Comparison of ENCODE assay signal across 18 cellular contexts in genomic region chr2:7766302-7766701, GRCh38.
DNase-seq lines count a peak whose midpoint lies in the region; ATAC-seq and TF ChIP-seq lines count a peak whose summit lies in the region.
"Had no signal": no experiment of that assay in that cellular context is flagged by ENCODE, and none has a peak within 500 bp of the region (broad histone marks: within the 10 kb centered on the region; RNA-seq: fewer than 3 reads in every experiment).

No MANE protein-coding gene starts in this region.

- H3K4me2 ChIP-seq in osteoblast (ENCODE audit: insufficient read depth, low read length) = no peak overlapping the region
- H3K4me2 ChIP-seq: BLaER1 treated with 17β-estradiol and CSF1 and Interleukin-3, amounts not matched to agents 10 nM and 100 nM; GM23338 had no signal

- no peak for TF ChIP-seq POLR2A in suprapubic skin (IDR thresholded peaks at IDR 0.05)

- DNase-seq in activated CD4-positive, alpha-beta T cell treated with anti-CD3 and anti-CD28 coated beads for 36 hours = peak; percentile 34
- DNase-seq in activated CD4-positive, alpha-beta T cell treated with anti-CD3 and anti-CD28 coated beads for 4 hours = no peak
- peak; percentile 15 for DNase-seq in stimulated activated CD4-positive, alpha-beta T cell treated with anti-CD3 and anti-CD28 coated beads, Interleukin-15, amount 100 ng/mL, for 24 hours
- DNase-seq in stimulated activated CD4-positive, alpha-beta T cell treated with anti-CD3 and anti-CD28 coated beads, Interleukin-12 subunit alpha, Interleukin-12 subunit beta, amount 100 ng/mL, for 4 hours = no peak
- DNase-seq in osteoblast (ENCODE audit: insufficient read length, low spot score, missing footprints) = no peak
- no peak for DNase-seq in BE2C
- DNase-seq in suprapubic skin (ENCODE audit: low spot score in 2 of 2) = no peak
- DNase-seq: DND-41, NCI-H1105, NCI-H1694, NCI-H226, NCI-H526 had no signal

- no peak overlapping the region for H3K4me3 Mint-ChIP-seq in activated CD4-positive, alpha-beta T cell treated with anti-CD3 and anti-CD28 coated beads for 36 hours
- H3K4me3 Mint-ChIP-seq: GM23338, IgD-negative memory B cell had no signal

- H3K9me3 ChIP-seq in osteoblast (ENCODE audit: low read depth, low read length) = no peaks in the 10 kb centered on the region
- peaks cover 0 to 14% of the 10 kb centered on the region in 2 donors for H3K9me3 ChIP-seq in stomach smooth muscle (ENCODE audit: control insufficient read depth in 2 of 2, low read length in 2 of 2)
- peaks cover 2% of the 10 kb centered on the region; the same call in 1 of the 2 replicates for H3K9me3 ChIP-seq in BE2C
- no peaks in the 10 kb centered on the region for H3K9me3 ChIP-seq in suprapubic skin

- H3K27me3 ChIP-seq in osteoblast (ENCODE audit: insufficient read depth, low read length) (no peaks in the 10 kb centered on the region), stomach smooth muscle (ENCODE audit: control insufficient read depth in 1 of 2, insufficient read depth in 2 of 2, low read length in 2 of 2) (no peaks in the 10 kb centered on the region), BE2C (no peaks in the 10 kb centered on the region), suprapubic skin (no peaks in the 10 kb centered on the region)
- H3K27me3 ChIP-seq: BLaER1 treated with 17β-estradiol and CSF1 and Interleukin-3, amounts not matched to agents 10 nM and 100 nM had no signal

- H3K9me3 Mint-ChIP-seq in activated CD4-positive, alpha-beta T cell treated with anti-CD3 and anti-CD28 coated beads for 36 hours (ENCODE audit: low read depth) = peaks cover 20% of the 10 kb centered on the region

- peak; percentile 58 for ATAC-seq in activated CD4-positive, alpha-beta T cell treated with anti-CD3 and anti-CD28 coated beads for 36 hours
- ATAC-seq: GM23338, HCT116 had no signal

- no peak overlapping the region for H3K27ac Mint-ChIP-seq in activated CD4-positive, alpha-beta T cell treated with anti-CD3 and anti-CD28 coated beads for 36 hours
- H3K27ac Mint-ChIP-seq: GM23338, IgD-negative memory B cell had no signal

- H4K20me1 ChIP-seq in osteoblast (ENCODE audit: insufficient read depth, low read length) = no peaks in the 10 kb centered on the region
- H4K20me1 ChIP-seq: BLaER1 treated with 17β-estradiol and CSF1 and Interleukin-3, amounts not matched to agents 10 nM and 100 nM had no signal

- H3K36me3 ChIP-seq in osteoblast (ENCODE audit: insufficient read depth, low read length) = no peaks in the 10 kb centered on the region
- H3K36me3 ChIP-seq in stomach smooth muscle (ENCODE audit: control insufficient read depth in 2 of 2, insufficient read depth in 2 of 2, low read length in 2 of 2) = no peaks in the 10 kb centered on the region
- no peaks in the 10 kb centered on the region; the same call in 1 of the 2 replicates for H3K36me3 ChIP-seq in BE2C
- no peaks in the 10 kb centered on the region for H3K36me3 ChIP-seq in suprapubic skin

- peaks cover 19% of the 10 kb centered on the region for H3K36me3 Mint-ChIP-seq in activated CD4-positive, alpha-beta T cell treated with anti-CD3 and anti-CD28 coated beads for 36 hours (ENCODE audit: low read depth)
- H3K36me3 Mint-ChIP-seq: IgD-negative memory B cell had no signal

- POLR2A ChIA-PET in activated CD4-positive, alpha-beta T cell treated with anti-CD3 and anti-CD28 coated beads for 36 hours (lab: Charles Lee) = no interaction called here

- no peak for TF ChIP-seq EP300 in suprapubic skin (IDR thresholded peaks at IDR 0.05)

- no peak overlapping the region for H3K4me3 ChIP-seq in osteoblast (ENCODE audit: insufficient read depth, low read length)
- H3K4me3 ChIP-seq in stomach smooth muscle (ENCODE audit: low read length in 2 of 2) = peak overlapping the region in 1 of 2 donors; percentile 7
- no peak overlapping the region for H3K4me3 ChIP-seq in BE2C (ENCODE audit: low read depth, low read length)
- H3K4me3 ChIP-seq in suprapubic skin = no peak overlapping the region
- H3K4me3 ChIP-seq: BLaER1 treated with 17β-estradiol and CSF1 and Interleukin-3, amounts not matched to agents 10 nM and 100 nM; GM23338 had no signal

- H3K4me1 ChIP-seq in osteoblast (ENCODE audit: insufficient read depth, low read length) (no peaks in the 10 kb centered on the region), stomach smooth muscle (ENCODE audit: control insufficient read depth, insufficient read depth, low read length) (peaks cover 13% of the 10 kb centered on the region), BE2C (no peaks in the 10 kb centered on the region), suprapubic skin (no peaks in the 10 kb centered on the region)

- CTCF ChIA-PET in activated CD4-positive, alpha-beta T cell treated with anti-CD3 and anti-CD28 coated beads for 36 hours (lab: Charles Lee) = interaction anchor here (0.7 to 1.1 kb wide), 2 partner anchors 16 to 71 kb away, joined by 4 read pairs; no protein-coding TSS in a partner anchor

- peaks cover 5% of the 10 kb centered on the region for H3K4me1 Mint-ChIP-seq in activated CD4-positive, alpha-beta T cell treated with anti-CD3 and anti-CD28 coated beads for 36 hours

- intact Hi-C loops in activated CD4-positive, alpha-beta T cell treated with anti-CD3 and anti-CD28 coated beads for 36 hours (cut with DNase I, micrococcal nuclease) = no loop called here

- H3K9ac ChIP-seq in stomach smooth muscle (ENCODE audit: low read length in 2 of 2) = peak overlapping the region in 1 of 2 donors; percentile 44
- H3K9ac ChIP-seq: BLaER1 treated with 17β-estradiol and CSF1 and Interleukin-3, amounts not matched to agents 10 nM and 100 nM had no signal

- peak overlapping the region; percentile 19 for H2AFZ ChIP-seq in osteoblast (ENCODE audit: low read length)

- H3K79me2 ChIP-seq in osteoblast (ENCODE audit: insufficient read depth, low read length) = no peaks in the 10 kb centered on the region

- no peak for TF ChIP-seq CTCF in osteoblast (IDR thresholded peaks at IDR 0.05; ENCODE audit: extremely low read depth, low read depth, low read length)
- no peak for TF ChIP-seq CTCF in BE2C (IDR thresholded peaks at IDR 0.05; ENCODE audit: low read depth, low read length)
- no peak for TF ChIP-seq CTCF in suprapubic skin (IDR thresholded peaks at IDR 0.05)

- H3K27me3 Mint-ChIP-seq in activated CD4-positive, alpha-beta T cell treated with anti-CD3 and anti-CD28 coated beads for 36 hours = peaks cover 5% of the 10 kb centered on the region

- WGBS in suprapubic skin = 85% methylated on average over 8 of the region's 8 CpGs

- H3K27ac ChIP-seq in osteoblast (ENCODE audit: low read depth, low read length) (no peak overlapping the region), stomach smooth muscle (ENCODE audit: low read length) (peak overlapping the region; percentile 79), suprapubic skin (no peak overlapping the region)
- H3K27ac ChIP-seq: HL-60 had no signal

Comparison
In these comparisons a context has a peak if more than half of its experiments do, and no peak if none do; other contexts are left out.
1. DNase-seq: peak in activated CD4-positive, alpha-beta T cell treated with anti-CD3 and anti-CD28 coated beads for 36 hours (single experiment) and stimulated activated CD4-positive, alpha-beta T cell treated with anti-CD3 and anti-CD28 coated beads, Interleukin-15, amount 100 ng/mL, for 24 hours (single experiment); none in activated CD4-positive, alpha-beta T cell treated with anti-CD3 and anti-CD28 coated beads for 4 hours (0 of 2), stimulated activated CD4-positive, alpha-beta T cell treated with anti-CD3 and anti-CD28 coated beads, Interleukin-12 subunit alpha, Interleukin-12 subunit beta, amount 100 ng/mL, for 4 hours (single experiment), osteoblast (single experiment), BE2C (single experiment) and suprapubic skin (0 of 2).